In genomic region chr6:134523903-134524302, GRCh38 we compare ENCODE assay signal across 1 cellular context.
TF ChIP-seq lines count a peak whose summit lies in the region.

No MANE protein-coding gene starts in this region.

TF ChIP-seq in K562, 482 proteins besides CTCF, POLR2A, EP300 and RAD21 (continued from another document):
- TF ChIP-seq CREB5 (CRISPR knock-in tag; IDR thresholded peaks at IDR 0.05): no peak
